36 cellular contexts compared by ENCODE assay signal in genomic region chr19:47854459-47854858, GRCh38. TPM values are rescaled to one million over a fixed set of nuclear protein-coding genes. Genes with fewer than 3 reads are reported as not detected.
"Had no signal": no experiment of that assay in that cellular context is flagged by ENCODE, and none has a peak within 500 bp of the region (broad histone marks: within the 10 kb centered on the region; RNA-seq: fewer than 3 reads in every experiment).

No MANE protein-coding gene starts in this region.

- H3K36me3 ChIP-seq: adrenal gland, breast epithelium, MG63, Peyer's patch, SJSA1 had no signal

- H3K9ac ChIP-seq: SK-N-SH had no signal

- H3K36me3 Mint-ChIP-seq: activated naive CD4-positive, alpha-beta T cell treated with anti-CD3 and anti-CD28 coated beads, Interleukin-2, amount 50 U/mL, for 72 hours; WTC11 had no signal

- H3K4me3 Mint-ChIP-seq: activated CD4-positive, alpha-beta T cell treated with anti-CD3 and anti-CD28 coated beads for 36 hours; activated CD4-positive, alpha-beta T cell treated with anti-CD3 and anti-CD28 coated beads, Interleukin-2, amount 10 ng/mL, durations not matched to agents 7 days and 5 days; activated CD8-positive, alpha-beta T cell treated with anti-CD3 and anti-CD28 coated beads, Interleukin-2, amount 10 ng/mL, durations not matched to agents 7 days and 5 days; activated naive CD4-positive, alpha-beta T cell treated with anti-CD3 and anti-CD28 coated beads for 36 hours; activated T-cell treated with anti-CD3 and anti-CD28 coated beads, Interleukin-2, amount 50 U/mL, for 24 hours; T-helper 1 cell treated with Interleukin-12 subunit alpha and Interleukin-12 subunit beta and Interleukin-4 antibody, amounts not matched to agents 30 μg/mL and 1 μg/mL, for 36 hours; T-helper 2 cell treated with Interferon-gamma antibody and Interleukin-4, amounts not matched to agents 5 μg/mL and 100 μg/mL, for 36 hours; WTC11 had no signal

- H3K9me2 ChIP-seq: SK-N-SH had no signal

- H3K4me1 ChIP-seq: adrenal gland, body of pancreas, breast epithelium, Peyer's patch, SJSA1 had no signal

- H3K9me3 Mint-ChIP-seq: activated CD4-positive, alpha-beta T cell treated with anti-CD3 and anti-CD28 coated beads, Interleukin-2, amount 10 ng/mL, durations not matched to agents 7 days and 5 days; activated naive CD4-positive, alpha-beta T cell treated with anti-CD3 and anti-CD28 coated beads for 36 hours; activated naive CD4-positive, alpha-beta T cell treated with anti-CD3 and anti-CD28 coated beads, Interleukin-2, amount 50 U/mL, for 72 hours; activated T-cell treated with anti-CD3 and anti-CD28 coated beads, Interleukin-2, amount 50 U/mL, for 24 hours; activated T-helper 2 cell treated with anti-CD3 and anti-CD28 coated beads, Interferon-gamma antibody, Interleukin-2, Interleukin-4, amounts not matched to agents 10 μg/mL and 5 μg/mL and 100 μg/mL, durations not matched to agents 14 hours and 24 hours and 36 hours; T-helper 1 cell treated with Interleukin-12 subunit alpha and Interleukin-12 subunit beta and Interleukin-4 antibody, amounts not matched to agents 30 μg/mL and 1 μg/mL, for 36 hours; T-helper 2 cell treated with Interferon-gamma antibody and Interleukin-4, amounts not matched to agents 5 μg/mL and 100 μg/mL, for 36 hours; WTC11 had no signal

- ATAC-seq: activated CD4-positive, alpha-beta T cell treated with anti-CD3 and anti-CD28 coated beads for 36 hours; activated CD4-positive, CD25-positive, alpha-beta regulatory T cell treated with anti-CD3 and anti-CD28 coated beads, Interleukin-2, amount 50 U/mL, for 24 hours; activated CD8-positive, alpha-beta T cell treated with anti-CD3 and anti-CD28 coated beads, Interleukin-2, amount 10 ng/mL, durations not matched to agents 7 days and 5 days; activated naive CD4-positive, alpha-beta T cell treated with anti-CD3 and anti-CD28 coated beads, Interleukin-2, amount 50 U/mL, for 72 hours; body of pancreas; WTC11 had no signal

- H3K27ac Mint-ChIP-seq: activated CD4-positive, alpha-beta T cell treated with anti-CD3 and anti-CD28 coated beads for 36 hours; activated CD4-positive, alpha-beta T cell treated with anti-CD3 and anti-CD28 coated beads, Interleukin-2, amount 10 ng/mL, durations not matched to agents 7 days and 5 days; activated CD8-positive, alpha-beta T cell treated with anti-CD3 and anti-CD28 coated beads, Interleukin-2, amount 10 ng/mL, durations not matched to agents 7 days and 5 days; activated naive CD4-positive, alpha-beta T cell treated with anti-CD3 and anti-CD28 coated beads for 36 hours; activated naive CD4-positive, alpha-beta T cell treated with anti-CD3 and anti-CD28 coated beads, Interleukin-2, amount 50 U/mL, for 72 hours; activated T-cell treated with anti-CD3 and anti-CD28 coated beads, Interleukin-2, amount 50 U/mL, for 24 hours; activated T-helper 2 cell treated with anti-CD3 and anti-CD28 coated beads, Interferon-gamma antibody, Interleukin-2, Interleukin-4, amounts not matched to agents 10 μg/mL and 5 μg/mL and 100 μg/mL, durations not matched to agents 14 hours and 24 hours and 36 hours; T-helper 1 cell treated with Interleukin-12 subunit alpha and Interleukin-12 subunit beta and Interleukin-4 antibody, amounts not matched to agents 30 μg/mL and 1 μg/mL, for 36 hours; T-helper 2 cell treated with Interferon-gamma antibody and Interleukin-4, amounts not matched to agents 5 μg/mL and 100 μg/mL, for 36 hours; WTC11 had no signal

- H3K27ac ChIP-seq: adrenal gland, body of pancreas, breast epithelium, coronary artery, Peyer's patch, SJSA1 had no signal

- H3K4me3 ChIP-seq: adrenal gland, body of pancreas, breast epithelium, coronary artery, MG63, Peyer's patch, SJSA1 had no signal

- DNase-seq: activated CD4-positive, alpha-beta T cell treated with anti-CD3 and anti-CD28 coated beads for 36 hours; activated CD4-positive, alpha-beta T cell treated with anti-CD3 and anti-CD28 coated beads, Interleukin-2, amount 10 ng/mL, durations not matched to agents 7 days and 5 days; activated CD4-positive, alpha-beta T cell treated with anti-CD3 and anti-CD28 coated beads, Interleukin-2, amount 50 U/mL, for 48 hours; activated CD8-positive, alpha-beta T cell treated with anti-CD3 and anti-CD28 coated beads, Interleukin-2, amount 10 ng/mL, durations not matched to agents 7 days and 5 days; activated gamma-delta T cell treated with Interleukin-2 at 50 U/mL for 16 hours; activated naive CD4-positive, alpha-beta T cell treated with anti-CD3 and anti-CD28 coated beads for 36 hours; activated T-cell treated with anti-CD3 and anti-CD28 coated beads, Interleukin-2, amount 50 U/mL, for 24 hours; adrenal gland; body of pancreas; Karpas-422; MG63; NCI-H1092; NCI-H146; NCI-H187; NCI-H2029 treated with DMSO at 0.1 percent for 48 hours; NCI-H2107; NCI-H2171; NCI-H510A; NCI-H526; NCI-H748 treated with DMSO at 0.1 percent for 48 hours; Peyer's patch; RPMI8226; SHP77 treated with DMSO at 0.1 percent for 48 hours; SK-N-SH had no signal

- H3K4me2 ChIP-seq: SK-N-SH had no signal

- H3K9me3 ChIP-seq: adrenal gland, body of pancreas, breast epithelium, MG63, Peyer's patch, SJSA1, SK-N-SH had no signal

RNA-seq across cellular contexts. Expression of gene TPRX2, which starts 4.6 kb away (rescaled TPM):
- total RNA-seq: activated CD4-positive, alpha-beta T cell treated with anti-CD3 and anti-CD28 coated beads for 36 hours; activated CD4-positive, alpha-beta T cell treated with anti-CD3 and anti-CD28 coated beads, Interleukin-2, amount 10 ng/mL, durations not matched to agents 7 days and 5 days; activated CD8-positive, alpha-beta T cell treated with anti-CD3 and anti-CD28 coated beads, Interleukin-2, amount 10 ng/mL, durations not matched to agents 7 days and 5 days; activated naive CD4-positive, alpha-beta T cell treated with anti-CD3 and anti-CD28 coated beads for 36 hours; activated naive CD4-positive, alpha-beta T cell treated with anti-CD3 and anti-CD28 coated beads, Interleukin-2, amount 50 U/mL, for 72 hours; activated T-helper 2 cell treated with anti-CD3 and anti-CD28 coated beads, Interferon-gamma antibody, Interleukin-2, Interleukin-4, amounts not matched to agents 10 μg/mL and 5 μg/mL and 100 μg/mL, durations not matched to agents 14 hours and 24 hours and 36 hours; adrenal gland; astrocyte; body of pancreas; breast epithelium; cardiac septum; OCI-LY7; Peyer's patch; SJSA1; WTC11 had no signal
- polyA plus RNA-seq: adrenal gland, SK-N-SH had no signal

RNA-seq across cellular contexts. Expression of gene SULT2A1, which starts 31.7 kb away (rescaled TPM):
- total RNA-seq: activated CD4-positive, alpha-beta T cell treated with anti-CD3 and anti-CD28 coated beads for 36 hours; activated CD4-positive, alpha-beta T cell treated with anti-CD3 and anti-CD28 coated beads, Interleukin-2, amount 10 ng/mL, durations not matched to agents 7 days and 5 days; activated CD8-positive, alpha-beta T cell treated with anti-CD3 and anti-CD28 coated beads, Interleukin-2, amount 10 ng/mL, durations not matched to agents 7 days and 5 days; activated naive CD4-positive, alpha-beta T cell treated with anti-CD3 and anti-CD28 coated beads for 36 hours; activated naive CD4-positive, alpha-beta T cell treated with anti-CD3 and anti-CD28 coated beads, Interleukin-2, amount 50 U/mL, for 72 hours; activated T-helper 2 cell treated with anti-CD3 and anti-CD28 coated beads, Interferon-gamma antibody, Interleukin-2, Interleukin-4, amounts not matched to agents 10 μg/mL and 5 μg/mL and 100 μg/mL, durations not matched to agents 14 hours and 24 hours and 36 hours; astrocyte; body of pancreas; breast epithelium; cardiac septum; OCI-LY7; SJSA1 had no signal
- polyA plus RNA-seq: SK-N-SH had no signal

RNA-seq across cellular contexts. Expression of gene CRX, which starts 32.7 kb away (rescaled TPM):
- total RNA-seq: activated CD4-positive, alpha-beta T cell treated with anti-CD3 and anti-CD28 coated beads for 36 hours; activated CD4-positive, alpha-beta T cell treated with anti-CD3 and anti-CD28 coated beads, Interleukin-2, amount 10 ng/mL, durations not matched to agents 7 days and 5 days; activated CD8-positive, alpha-beta T cell treated with anti-CD3 and anti-CD28 coated beads, Interleukin-2, amount 10 ng/mL, durations not matched to agents 7 days and 5 days; activated naive CD4-positive, alpha-beta T cell treated with anti-CD3 and anti-CD28 coated beads for 36 hours; activated naive CD4-positive, alpha-beta T cell treated with anti-CD3 and anti-CD28 coated beads, Interleukin-2, amount 50 U/mL, for 72 hours; activated T-helper 2 cell treated with anti-CD3 and anti-CD28 coated beads, Interferon-gamma antibody, Interleukin-2, Interleukin-4, amounts not matched to agents 10 μg/mL and 5 μg/mL and 100 μg/mL, durations not matched to agents 14 hours and 24 hours and 36 hours; adrenal gland; astrocyte; body of pancreas; breast epithelium; cardiac septum; OCI-LY7; Peyer's patch; SJSA1 had no signal
- polyA plus RNA-seq: SK-N-SH had no signal

RNA-seq across cellular contexts. Expression of gene TPRX1, which starts 50.1 kb away (rescaled TPM):
- total RNA-seq: activated CD4-positive, alpha-beta T cell treated with anti-CD3 and anti-CD28 coated beads for 36 hours; activated CD4-positive, alpha-beta T cell treated with anti-CD3 and anti-CD28 coated beads, Interleukin-2, amount 10 ng/mL, durations not matched to agents 7 days and 5 days; activated CD8-positive, alpha-beta T cell treated with anti-CD3 and anti-CD28 coated beads, Interleukin-2, amount 10 ng/mL, durations not matched to agents 7 days and 5 days; activated naive CD4-positive, alpha-beta T cell treated with anti-CD3 and anti-CD28 coated beads for 36 hours; activated naive CD4-positive, alpha-beta T cell treated with anti-CD3 and anti-CD28 coated beads, Interleukin-2, amount 50 U/mL, for 72 hours; activated T-helper 2 cell treated with anti-CD3 and anti-CD28 coated beads, Interferon-gamma antibody, Interleukin-2, Interleukin-4, amounts not matched to agents 10 μg/mL and 5 μg/mL and 100 μg/mL, durations not matched to agents 14 hours and 24 hours and 36 hours; adrenal gland; astrocyte; body of pancreas; breast epithelium; cardiac septum; OCI-LY7; Peyer's patch; SJSA1; WTC11 had no signal
- polyA plus RNA-seq: adrenal gland, SK-N-SH had no signal
